Comparison of ENCODE assay signal across 9 cellular contexts in genomic region chr14:101972126-101972785, GRCh38. TPM values are rescaled to one million over a fixed set of nuclear protein-coding genes. Genes with fewer than 3 reads are reported as not detected.
A peak's percentile ranks its signal among the peaks of the same experiment; 100 is the strongest.
DNase-seq lines count a peak whose midpoint lies in the region; ATAC-seq, FAIRE-seq and TF ChIP-seq lines count a peak whose summit lies in the region.
"Had no signal": no experiment of that assay in that cellular context is flagged by ENCODE, and none has a peak within 500 bp of the region (broad histone marks: within the 10 kb centered on the region; RNA-seq: fewer than 3 reads in every experiment).

No MANE protein-coding gene starts in this region.

- no peak overlapping the region for H3K18ac ChIP-seq in neuronal stem cell (ENCODE audit: low read length)

- no peaks in the 10 kb centered on the region for H3K27me3 ChIP-seq in neuronal stem cell (ENCODE audit: control insufficient read depth in 3 of 3, insufficient read depth in 3 of 3, low read depth in 1 of 3, low read length in 3 of 3)
- H3K27me3 ChIP-seq: cardiac muscle cell had no signal

- H2BK12ac ChIP-seq in neuronal stem cell (ENCODE audit: low read length): no peak overlapping the region

- H3K4me3 ChIP-seq in fibroblast of villous mesenchyme (ENCODE audit: low read depth, low read length): no peak overlapping the region
- no peak overlapping the region for H3K4me3 ChIP-seq in neuronal stem cell (ENCODE audit: low read length in 2 of 2)
- H3K4me3 ChIP-seq: cardiac muscle cell had no signal

- H3K79me1 ChIP-seq in neuronal stem cell (ENCODE audit: low read depth, low read length): peaks cover 11% of the 10 kb centered on the region

- ATAC-seq in omental fat pad (ENCODE audit: low FRiP score): peak; percentile 99

- peak; percentile 99 for DNase-seq in HFFc6
- DNase-seq in SW480 (ENCODE audit: low spot score): peak; percentile 100
- DNase-seq in fibroblast of villous mesenchyme (ENCODE audit: low read depth): peak; percentile 99
- DNase-seq in omental fat pad (ENCODE audit: low spot score): peak; percentile 69
- DNase-seq in GM13976 (ENCODE audit: low spot score): no peak
- no peak for DNase-seq in neuronal stem cell (ENCODE audit: low spot score)
- DNase-seq in NCI-H524 (lab: John Stamatoyannopoulos, UW): no peak

- H3K27me3 Mint-ChIP-seq in HFFc6 (ENCODE audit: insufficient read depth): no peaks in the 10 kb centered on the region; the same call in 1 of the 2 replicates

- H2BK5ac ChIP-seq in neuronal stem cell (ENCODE audit: low read length): no peak overlapping the region

- H3K4me2 ChIP-seq in neuronal stem cell (ENCODE audit: insufficient read depth, low read length, poor library complexity, severe bottlenecking): no peak overlapping the region

- no peak overlapping the region for H4K91ac ChIP-seq in neuronal stem cell (ENCODE audit: low read depth, low read length, poor library complexity)

- H3K4me1 Mint-ChIP-seq in HFFc6 (ENCODE audit: low read depth): peaks cover 79% of the 10 kb centered on the region

- no peaks in the 10 kb centered on the region for H3K9me3 Mint-ChIP-seq in HFFc6

- H3K36me3 ChIP-seq in neuronal stem cell (replicated peaks in 1 of 2; ENCODE audit: control insufficient read depth in 2 of 2, insufficient read depth in 2 of 2, low read length in 2 of 2): peaks cover 7 to 73% of the 10 kb centered on the region in 2 donors

- H2BK120ac ChIP-seq in neuronal stem cell (ENCODE audit: low read depth, low read length): no peak overlapping the region

- peak overlapping the region; percentile 80 for H3K4me3 Mint-ChIP-seq in HFFc6

- TF ChIP-seq CTCF in HFFc6 (IDR thresholded peaks at IDR 0.05) (no peak), fibroblast of villous mesenchyme (IDR thresholded peaks at IDR 0.05; ENCODE audit: insufficient read depth, low read depth, low read length) (no peak), omental fat pad (IDR thresholded peaks at IDR 0.05) (no peak), GM13976 (IDR thresholded peaks at IDR 0.05; ENCODE audit: borderline replicate concordance, control extremely low read depth, extremely low read depth, insufficient read depth, missing control alignments) (no peak)

- H2AFZ ChIP-seq in neuronal stem cell (ENCODE audit: low read length): no peak overlapping the region

- no CpG with 5 or more reads among the region's 9 CpGs for WGBS in neuronal stem cell (ENCODE audit: extremely low coverage in 2 of 2, insufficient read length in 2 of 2, insufficient replicate concordance in 1 of 2), 2 donors

- no peaks in the 10 kb centered on the region for H3K9me3 ChIP-seq in neuronal stem cell (replicated peaks in 1 of 2; ENCODE audit: control insufficient read depth in 2 of 2, insufficient read depth in 1 of 2, low read depth in 1 of 2, low read length in 2 of 2)

- H3K9ac ChIP-seq in neuronal stem cell (ENCODE audit: low read depth, low read length, poor library complexity): no peak overlapping the region

- H3K4ac ChIP-seq in neuronal stem cell (ENCODE audit: low read length): no peak overlapping the region

- no peak overlapping the region for H3K14ac ChIP-seq in neuronal stem cell (ENCODE audit: low read length)

- peaks cover 42% of the 10 kb centered on the region for H3K36me3 Mint-ChIP-seq in HFFc6 (ENCODE audit: low read depth)

- H2AK5ac ChIP-seq in neuronal stem cell (ENCODE audit: low read depth, low read length): no peak overlapping the region

- in situ Hi-C loops in GM13976 (cut with MboI; ENCODE audit: low sequenced_read_pairs, unreplicated experiment): no loop called here

- no peak overlapping the region for H2BK15ac ChIP-seq in neuronal stem cell (ENCODE audit: low read length)

- H4K8ac ChIP-seq in neuronal stem cell (ENCODE audit: low read depth, low read length): no peak overlapping the region

- H3K27ac Mint-ChIP-seq in HFFc6: peak overlapping the region; percentile 91

- peak; percentile 55 for FAIRE-seq in A204.1 (lab: Jason Lieb, UNC)

- no peak overlapping the region for H3K27ac ChIP-seq in neuronal stem cell (replicated peaks; ENCODE audit: low read length)
- H3K27ac ChIP-seq: cardiac muscle cell had no signal

- no peak overlapping the region for H3K23ac ChIP-seq in neuronal stem cell (ENCODE audit: low read depth, low read length, poor library complexity)

- no peaks in the 10 kb centered on the region for H3K4me1 ChIP-seq in neuronal stem cell (ENCODE audit: control insufficient read depth in 2 of 2, insufficient read depth in 1 of 2, low read depth in 1 of 2, low read length in 2 of 2)

RNA-seq across cellular contexts. Expression of gene DYNC1H1, which starts 7.9 kb away (rescaled TPM):
- 100 to 1,000 TPM; 364 to 643 (median 408) TPM for total RNA-seq in HFFc6 (2021; fragmentation: NEBNext Ultra II Directional; extraction: Animal tissue kit (Norgen Biotek cat#: 25700))
- total RNA-seq in fibroblast of villous mesenchyme (336 and 518 TPM in 2 replicates), omental fat pad (100 to 1,000 TPM; 440 to 541 (median 495) TPM)
- 54.3 TPM for polyA plus RNA-seq in neuronal stem cell (2013, experiment 1 of 2)
- 50.1 TPM for polyA plus RNA-seq in neuronal stem cell (2013, experiment 2 of 2)

Comparison
In these comparisons a context has a peak if more than half of its experiments do, and no peak if none do; other contexts are left out.
1. DNase-seq: peak in HFFc6 (single experiment), SW480 (single experiment), fibroblast of villous mesenchyme (single experiment) and omental fat pad (single experiment); none in GM13976 (single experiment), neuronal stem cell (single experiment) and NCI-H524 (0 of 2).